ENCODE assay signal across 25 cellular contexts in genomic region chr2:2192385-2192957, GRCh38.
"Had no signal": no experiment of that assay in that cellular context is flagged by ENCODE, and none has a peak within 500 bp of the region (broad histone marks: within the 10 kb centered on the region; RNA-seq: fewer than 3 reads in every experiment).

No MANE protein-coding gene starts in this region.

- H3K27me3 ChIP-seq: breast epithelium, colonic mucosa, testis, vagina had no signal

- H3K9me3 ChIP-seq: colonic mucosa, testis, vagina had no signal

- H3K27me3 Mint-ChIP-seq: activated B cell treated with CpG ODN at 0.5 μM for 24 hours; central memory CD8-positive, alpha-beta T cell; memory B cell had no signal

- H3K4me1 Mint-ChIP-seq: activated B cell treated with CpG ODN at 0.5 μM for 24 hours; activated CD4-positive, alpha-beta T cell treated with anti-CD3 and anti-CD28 coated beads for 36 hours; central memory CD8-positive, alpha-beta T cell; endodermal cell; memory B cell; stimulated activated naive B cell treated with anti-CD40 and anti-IgM and Interleukin-4, amounts not matched to agents 10 μg/mL and 1 μg/mL and 100 μg/mL, for 72 hours had no signal

- H3K36me3 Mint-ChIP-seq: activated naive CD8-positive, alpha-beta T cell; memory B cell; stimulated activated naive B cell treated with anti-CD40 and anti-IgM and Interleukin-4, amounts not matched to agents 10 μg/mL and 1 μg/mL and 100 μg/mL, for 72 hours; type B pancreatic cell had no signal

- H3K36me3 ChIP-seq: breast epithelium, colonic mucosa, gastroesophageal sphincter, vagina had no signal

- H3K27ac Mint-ChIP-seq: activated B cell treated with CpG ODN at 0.5 μM for 24 hours; activated CD4-positive, alpha-beta T cell treated with anti-CD3 and anti-CD28 coated beads for 36 hours; activated naive CD8-positive, alpha-beta T cell; activated T-helper 2 cell treated with anti-CD3 and anti-CD28 coated beads, Interferon-gamma antibody, Interleukin-2, Interleukin-4, amounts not matched to agents 10 μg/mL and 5 μg/mL and 100 μg/mL, durations not matched to agents 14 hours and 24 hours and 36 hours; endodermal cell; memory B cell; nephron; stimulated activated naive B cell treated with anti-CD40 and anti-IgM and Interleukin-4, amounts not matched to agents 10 μg/mL and 1 μg/mL and 100 μg/mL, for 72 hours; type B pancreatic cell had no signal

- H3K4me1 ChIP-seq: breast epithelium, colonic mucosa, gastroesophageal sphincter, testis, vagina had no signal

- H3K9me3 Mint-ChIP-seq: activated T-helper 2 cell treated with anti-CD3 and anti-CD28 coated beads, Interferon-gamma antibody, Interleukin-2, Interleukin-4, amounts not matched to agents 10 μg/mL and 5 μg/mL and 100 μg/mL, durations not matched to agents 14 hours and 24 hours and 36 hours; nephron; type B pancreatic cell had no signal

- ATAC-seq: activated CD4-positive, alpha-beta T cell treated with anti-CD3 and anti-CD28 coated beads for 36 hours; activated T-cell treated with anti-CD3 and anti-CD28 coated beads, Interleukin-2, amount 50 U/mL, for 4 hours; gastroesophageal sphincter; left cardiac atrium; stimulated activated naive B cell treated with anti-CD40 and anti-IgM and Interleukin-4, amounts not matched to agents 10 μg/mL and 1 μg/mL and 100 μg/mL, for 72 hours had no signal

- H3K27ac ChIP-seq: breast epithelium, colonic mucosa, gastroesophageal sphincter, testis, vagina had no signal

- H3K4me3 Mint-ChIP-seq: activated B cell treated with CpG ODN at 0.5 μM for 24 hours; activated CD4-positive, alpha-beta T cell treated with anti-CD3 and anti-CD28 coated beads for 36 hours; activated naive CD8-positive, alpha-beta T cell; activated T-cell treated with anti-CD3 and anti-CD28 coated beads, Interleukin-2, amount 50 U/mL, for 4 hours; central memory CD8-positive, alpha-beta T cell; endodermal cell; memory B cell; nephron; stimulated activated naive B cell treated with anti-CD40 and anti-IgM and Interleukin-4, amounts not matched to agents 10 μg/mL and 1 μg/mL and 100 μg/mL, for 72 hours; type B pancreatic cell had no signal

- H3K4me3 ChIP-seq: breast epithelium, colonic mucosa, gastroesophageal sphincter, testis, vagina had no signal

- DNase-seq: activated B cell treated with CpG ODN at 0.5 μM for 24 hours; activated CD4-positive, alpha-beta T cell treated with anti-CD3 and anti-CD28 coated beads for 36 hours; activated CD4-positive, alpha-beta T cell treated with anti-CD3 and anti-CD28 coated beads, Interleukin-2, amount 50 U/mL, for 48 hours; activated CD8-positive, alpha-beta memory T cell treated with anti-CD3 and anti-CD28 coated beads, Interleukin-2, amount 50 U/mL, for 48 hours; activated naive CD4-positive, alpha-beta T cell; activated T-cell treated with anti-CD3 and anti-CD28 coated beads, Interleukin-2, amount 50 U/mL, for 4 hours; colonic mucosa; endodermal cell; head of caudate nucleus; hypothalamus; left cardiac atrium; nucleus accumbens; stimulated activated CD4-positive, alpha-beta T cell treated with anti-CD3 and anti-CD28 coated beads, Interleukin-2, amount 100 ng/mL, for 48 hours; stimulated activated CD8-positive, alpha-beta memory T cell treated with anti-CD3 and anti-CD28 coated beads, Interleukin-4, amount 100 ng/mL, for 48 hours; stimulated activated naive B cell treated with anti-CD40 and anti-IgM and Interleukin-4, amounts not matched to agents 10 μg/mL and 1 μg/mL and 100 μg/mL, for 72 hours; testis had no signal
